Comparison of ENCODE assay signal across 8 cellular contexts in genomic region chr7:20307119-20307518, GRCh38. TPM values are rescaled to one million over a fixed set of nuclear protein-coding genes. Genes with fewer than 3 reads are reported as not detected.
DNase-seq lines count a peak whose midpoint lies in the region; ATAC-seq lines count a peak whose summit lies in the region.

No MANE protein-coding gene starts in this region.

- H3K9me3 Mint-ChIP-seq in activated T-helper 1 cell treated with anti-CD3 and anti-CD28 coated beads, Interleukin-12 subunit alpha, Interleukin-12 subunit beta, Interleukin-2, Interleukin-4 antibody, amounts not matched to agents 30 ng/mL and 10 ng/mL and 1 ng/mL, durations not matched to agents 14 hours and 24 hours and 36 hours, result no peaks in the 10 kb centered on the region

- H3K36me3 Mint-ChIP-seq in activated T-helper 1 cell treated with anti-CD3 and anti-CD28 coated beads, Interleukin-12 subunit alpha, Interleukin-12 subunit beta, Interleukin-2, Interleukin-4 antibody, amounts not matched to agents 30 ng/mL and 10 ng/mL and 1 ng/mL, durations not matched to agents 14 hours and 24 hours and 36 hours (ENCODE audit: low read depth), result no peaks in the 10 kb centered on the region

- DNase-seq in NCI-H2227 treated with DMSO at 0.1 percent for 48 hours (lab: John Stamatoyannopoulos, UW) (peak; percentile 47), kidney tubule cell (ENCODE audit: low spot score) (peak; percentile 83), RPMI8226 (no peak), activated T-cell treated with anti-CD3 and anti-CD28 coated beads for 4 hours (no peak), superior temporal gyrus (ENCODE audit: extremely low spot score) (no peak)
- DNase-seq in activated T-helper 1 cell treated with anti-CD3 and anti-CD28 coated beads, Interleukin-12 subunit alpha, Interleukin-12 subunit beta, Interleukin-2, Interleukin-4 antibody, amounts not matched to agents 30 ng/mL and 10 ng/mL and 1 ng/mL, durations not matched to agents 14 hours and 24 hours and 36 hours (ENCODE audit: low spot score), result no peak

- no peak overlapping the region for H3K4me3 Mint-ChIP-seq in activated T-helper 1 cell treated with anti-CD3 and anti-CD28 coated beads, Interleukin-12 subunit alpha, Interleukin-12 subunit beta, Interleukin-2, Interleukin-4 antibody, amounts not matched to agents 30 ng/mL and 10 ng/mL and 1 ng/mL, durations not matched to agents 14 hours and 24 hours and 36 hours

- intact Hi-C loops in activated T-helper 1 cell treated with anti-CD3 and anti-CD28 coated beads, Interleukin-12 subunit alpha, Interleukin-12 subunit beta, Interleukin-2, Interleukin-4 antibody, amounts not matched to agents 30 ng/mL and 10 ng/mL and 1 ng/mL, durations not matched to agents 14 hours and 24 hours and 36 hours (cut with micrococcal nuclease), result no loop called here

- H3K27ac Mint-ChIP-seq in activated T-helper 1 cell treated with anti-CD3 and anti-CD28 coated beads, Interleukin-12 subunit alpha, Interleukin-12 subunit beta, Interleukin-2, Interleukin-4 antibody, amounts not matched to agents 30 ng/mL and 10 ng/mL and 1 ng/mL, durations not matched to agents 14 hours and 24 hours and 36 hours, result no peak overlapping the region

- ATAC-seq in GM18520 (IDR thresholded peaks at IDR 0.05; ENCODE audit: unreplicated experiment) (peak; percentile 64), HG02798 (IDR thresholded peaks at IDR 0.05; ENCODE audit: poor library complexity, unreplicated experiment) (peak; percentile 57)

- H3K4me1 Mint-ChIP-seq in activated T-helper 1 cell treated with anti-CD3 and anti-CD28 coated beads, Interleukin-12 subunit alpha, Interleukin-12 subunit beta, Interleukin-2, Interleukin-4 antibody, amounts not matched to agents 30 ng/mL and 10 ng/mL and 1 ng/mL, durations not matched to agents 14 hours and 24 hours and 36 hours (ENCODE audit: low read depth), result no peaks in the 10 kb centered on the region

- H3K27me3 Mint-ChIP-seq in activated T-helper 1 cell treated with anti-CD3 and anti-CD28 coated beads, Interleukin-12 subunit alpha, Interleukin-12 subunit beta, Interleukin-2, Interleukin-4 antibody, amounts not matched to agents 30 ng/mL and 10 ng/mL and 1 ng/mL, durations not matched to agents 14 hours and 24 hours and 36 hours (ENCODE audit: insufficient read depth), result peaks cover 4% of the 10 kb centered on the region

RNA-seq across cellular contexts. Expression of gene ITGB8, which starts 23.6 kb away (rescaled TPM):
- total RNA-seq in activated T-helper 1 cell treated with anti-CD3 and anti-CD28 coated beads, Interleukin-12 subunit alpha, Interleukin-12 subunit beta, Interleukin-2, Interleukin-4 antibody, amounts not matched to agents 30 ng/mL and 10 ng/mL and 1 ng/mL, durations not matched to agents 14 hours and 24 hours and 36 hours, result 0.03 TPM in 1 of 2 replicates, not detected in the other

Comparison
In these comparisons a context has a peak if more than half of its experiments do, and no peak if none do; other contexts are left out.
1. DNase-seq: peak in NCI-H2227 treated with DMSO at 0.1 percent for 48 hours (single experiment) and kidney tubule cell (single experiment); none in RPMI8226 (single experiment), activated T-cell treated with anti-CD3 and anti-CD28 coated beads for 4 hours (single experiment), superior temporal gyrus (single experiment) and activated T-helper 1 cell treated with anti-CD3 and anti-CD28 coated beads, Interleukin-12 subunit alpha, Interleukin-12 subunit beta, Interleukin-2, Interleukin-4 antibody, amounts not matched to agents 30 ng/mL and 10 ng/mL and 1 ng/mL, durations not matched to agents 14 hours and 24 hours and 36 hours (single experiment).